In genomic region chrX:112852850-112853249, GRCh38 we compare ENCODE assay signal across 16 cellular contexts.
"Had no signal": no experiment of that assay in that cellular context is flagged by ENCODE, and none has a peak within 500 bp of the region (broad histone marks: within the 10 kb centered on the region; RNA-seq: fewer than 3 reads in every experiment).

No MANE protein-coding gene starts in this region.

- H3K27me3 Mint-ChIP-seq: activated B cell treated with CpG ODN at 0.5 μM for 24 hours; activated naive CD8-positive, alpha-beta T cell had no signal

- H3K36me3 Mint-ChIP-seq: activated naive CD8-positive, alpha-beta T cell had no signal

- H3K27ac Mint-ChIP-seq: activated B cell treated with CpG ODN at 0.5 μM for 24 hours; activated CD4-positive, alpha-beta T cell treated with anti-CD3 and anti-CD28 coated beads, Interleukin-2, amount 10 ng/mL, durations not matched to agents 7 days and 5 days; activated naive CD8-positive, alpha-beta T cell; stimulated activated naive CD8-positive, alpha-beta T cell treated with anti-CD3 and anti-CD28 coated beads, Interleukin-15, Interleukin-2, amounts not matched to agents 100 ng/mL and 50 ng/mL, for 24 hours had no signal

- FAIRE-seq: urothelium cell line had no signal

- ATAC-seq: left cardiac atrium, pancreas had no signal

- H3K4me3 Mint-ChIP-seq: activated B cell treated with CpG ODN at 0.5 μM for 24 hours; activated CD4-positive, alpha-beta T cell treated with anti-CD3 and anti-CD28 coated beads, Interleukin-2, amount 10 ng/mL, durations not matched to agents 7 days and 5 days; activated naive CD8-positive, alpha-beta T cell; neural crest cell; stimulated activated naive CD8-positive, alpha-beta T cell treated with anti-CD3 and anti-CD28 coated beads, Interleukin-15, Interleukin-2, amounts not matched to agents 100 ng/mL and 50 ng/mL, for 24 hours had no signal

- DNase-seq: activated B cell treated with CpG ODN at 0.5 μM for 24 hours; activated CD4-positive, alpha-beta T cell treated with anti-CD3 and anti-CD28 coated beads, Interleukin-2, amount 10 ng/mL, durations not matched to agents 7 days and 5 days; activated T-cell treated with anti-CD3 and anti-CD28 coated beads for 4 hours; amygdala; esophagus squamous epithelium; foreskin fibroblast; left cardiac atrium; pancreas; stimulated activated CD4-positive, alpha-beta T cell treated with anti-CD3 and anti-CD28 coated beads, Interleukin-15, amount 100 ng/mL, for 24 hours; stimulated activated CD4-positive, alpha-beta T cell treated with anti-CD3 and anti-CD28 coated beads, Interleukin-4, amount 100 ng/mL, for 24 hours; T-helper 1 cell; testis had no signal

- H3K9me3 Mint-ChIP-seq: activated B cell treated with CpG ODN at 0.5 μM for 24 hours; activated CD4-positive, alpha-beta T cell treated with anti-CD3 and anti-CD28 coated beads, Interleukin-2, amount 10 ng/mL, durations not matched to agents 7 days and 5 days; stimulated activated naive CD8-positive, alpha-beta T cell treated with anti-CD3 and anti-CD28 coated beads, Interleukin-15, Interleukin-2, amounts not matched to agents 100 ng/mL and 50 ng/mL, for 24 hours had no signal
